In the genomic region with DNA sequence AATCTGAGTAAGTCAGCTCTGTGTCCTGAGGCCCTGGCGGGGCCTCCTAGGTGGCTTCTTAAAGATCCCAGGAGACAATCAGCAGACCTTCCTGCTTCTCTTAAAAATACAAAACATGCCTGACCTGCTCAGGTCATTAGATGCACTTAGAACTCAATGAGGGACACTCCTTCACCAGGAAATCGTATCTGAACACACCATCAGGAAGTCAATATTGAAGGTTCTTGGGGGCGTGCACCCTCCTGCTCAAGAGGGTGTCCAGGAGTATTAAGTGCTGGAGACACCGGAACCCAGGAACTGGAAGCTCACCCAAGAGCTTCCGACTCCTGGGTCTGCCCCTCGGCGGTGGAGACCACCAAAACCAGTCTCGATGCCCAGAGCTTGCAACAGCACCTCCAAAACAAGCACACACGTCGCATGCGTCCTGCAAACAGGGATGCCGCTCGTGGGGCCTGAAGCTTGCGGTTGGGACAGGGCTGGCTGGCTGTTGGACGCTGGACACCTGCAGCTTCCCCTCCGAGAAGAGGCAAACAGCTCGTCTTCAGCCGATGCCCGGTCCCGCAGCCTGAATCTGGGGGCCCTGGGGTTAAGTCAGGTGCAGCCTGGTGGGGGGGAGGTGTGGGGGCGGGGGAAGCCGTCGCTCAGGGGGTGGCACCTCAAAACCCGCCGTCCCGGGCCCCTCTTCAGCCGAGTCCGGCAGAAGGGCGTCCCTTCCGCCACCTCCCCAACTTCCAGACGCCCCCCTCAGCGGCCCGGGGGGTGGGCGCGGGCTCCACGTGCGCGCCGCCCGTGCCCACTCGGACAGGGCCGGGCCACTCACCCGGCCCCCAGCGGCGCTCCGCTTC, we compare ENCODE assay signal across 1 cellular context.
TF ChIP-seq lines count a peak whose summit lies in the region.

No MANE protein-coding gene starts in this region.

TF ChIP-seq in HepG2, 621 proteins besides CTCF, POLR2A, EP300 and RAD21 (continued from another document):
- TF ChIP-seq EED (CRISPR knock-in tag; IDR thresholded peaks at IDR 0.05), result 0 out of 2 replicates have a peak, but pooled peaks have one; percentile 33
- TF ChIP-seq ZNF772 (CRISPR knock-in tag; IDR thresholded peaks at IDR 0.05), result no peak
- peak; percentile 64; the same call in 1 of the 2 replicates for TF ChIP-seq ZBTB38 (CRISPR knock-in tag; IDR thresholded peaks at IDR 0.05)
- TF ChIP-seq, protein P1, sequence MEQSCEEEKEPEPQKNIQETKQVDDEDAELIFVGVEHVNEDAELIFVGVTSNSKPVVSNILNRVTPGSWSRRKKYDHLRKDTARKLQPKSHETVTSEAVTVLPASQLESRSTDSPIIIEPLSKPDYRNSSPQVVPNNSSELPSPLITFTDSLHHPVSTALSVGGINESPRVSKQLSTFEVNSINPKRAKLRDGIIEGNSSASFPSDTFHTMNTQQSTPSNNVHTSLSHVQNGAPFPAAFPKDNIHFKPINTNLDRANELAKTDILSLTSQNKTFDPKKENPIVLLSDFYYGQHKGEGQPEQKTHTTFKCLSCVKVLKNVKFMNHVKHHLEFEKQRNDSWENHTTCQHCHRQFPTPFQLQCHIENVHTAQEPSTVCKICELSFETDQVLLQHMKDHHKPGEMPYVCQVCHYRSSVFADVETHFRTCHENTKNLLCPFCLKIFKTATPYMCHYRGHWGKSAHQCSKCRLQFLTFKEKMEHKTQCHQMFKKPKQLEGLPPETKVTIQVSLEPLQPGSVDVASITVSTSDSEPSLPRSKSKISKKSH (CRISPR knock-in tag; IDR thresholded peaks at IDR 0.05; ENCODE audit: borderline replicate concordance), result no peak
- no peak; the same call in 1 of the 2 replicates for TF ChIP-seq ZNF547 (CRISPR knock-in tag; IDR thresholded peaks at IDR 0.05)
- no peak for TF ChIP-seq NAIF1 (CRISPR knock-in tag; IDR thresholded peaks at IDR 0.05; ENCODE audit: borderline replicate concordance)
- TF ChIP-seq, protein P2, sequence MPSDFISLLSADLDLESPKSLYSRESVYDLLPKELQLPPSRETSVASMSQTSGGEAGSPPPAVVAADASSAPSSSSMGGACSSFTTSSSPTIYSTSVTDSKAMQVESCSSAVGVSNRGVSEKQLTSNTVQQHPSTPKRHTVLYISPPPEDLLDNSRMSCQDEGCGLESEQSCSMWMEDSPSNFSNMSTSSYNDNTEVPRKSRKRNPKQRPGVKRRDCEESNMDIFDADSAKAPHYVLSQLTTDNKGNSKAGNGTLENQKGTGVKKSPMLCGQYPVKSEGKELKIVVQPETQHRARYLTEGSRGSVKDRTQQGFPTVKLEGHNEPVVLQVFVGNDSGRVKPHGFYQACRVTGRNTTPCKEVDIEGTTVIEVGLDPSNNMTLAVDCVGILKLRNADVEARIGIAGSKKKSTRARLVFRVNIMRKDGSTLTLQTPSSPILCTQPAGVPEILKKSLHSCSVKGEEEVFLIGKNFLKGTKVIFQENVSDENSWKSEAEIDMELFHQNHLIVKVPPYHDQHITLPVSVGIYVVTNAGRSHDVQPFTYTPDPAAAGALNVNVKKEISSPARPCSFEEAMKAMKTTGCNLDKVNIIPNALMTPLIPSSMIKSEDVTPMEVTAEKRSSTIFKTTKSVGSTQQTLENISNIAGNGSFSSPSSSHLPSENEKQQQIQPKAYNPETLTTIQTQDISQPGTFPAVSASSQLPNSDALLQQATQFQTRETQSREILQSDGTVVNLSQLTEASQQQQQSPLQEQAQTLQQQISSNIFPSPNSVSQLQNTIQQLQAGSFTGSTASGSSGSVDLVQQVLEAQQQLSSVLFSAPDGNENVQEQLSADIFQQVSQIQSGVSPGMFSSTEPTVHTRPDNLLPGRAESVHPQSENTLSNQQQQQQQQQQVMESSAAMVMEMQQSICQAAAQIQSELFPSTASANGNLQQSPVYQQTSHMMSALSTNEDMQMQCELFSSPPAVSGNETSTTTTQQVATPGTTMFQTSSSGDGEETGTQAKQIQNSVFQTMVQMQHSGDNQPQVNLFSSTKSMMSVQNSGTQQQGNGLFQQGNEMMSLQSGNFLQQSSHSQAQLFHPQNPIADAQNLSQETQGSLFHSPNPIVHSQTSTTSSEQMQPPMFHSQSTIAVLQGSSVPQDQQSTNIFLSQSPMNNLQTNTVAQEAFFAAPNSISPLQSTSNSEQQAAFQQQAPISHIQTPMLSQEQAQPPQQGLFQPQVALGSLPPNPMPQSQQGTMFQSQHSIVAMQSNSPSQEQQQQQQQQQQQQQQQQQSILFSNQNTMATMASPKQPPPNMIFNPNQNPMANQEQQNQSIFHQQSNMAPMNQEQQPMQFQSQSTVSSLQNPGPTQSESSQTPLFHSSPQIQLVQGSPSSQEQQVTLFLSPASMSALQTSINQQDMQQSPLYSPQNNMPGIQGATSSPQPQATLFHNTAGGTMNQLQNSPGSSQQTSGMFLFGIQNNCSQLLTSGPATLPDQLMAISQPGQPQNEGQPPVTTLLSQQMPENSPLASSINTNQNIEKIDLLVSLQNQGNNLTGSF (CRISPR knock-in tag; IDR thresholded peaks at IDR 0.05), result no peak
